8 cellular contexts compared by ENCODE assay signal in the genomic region with DNA sequence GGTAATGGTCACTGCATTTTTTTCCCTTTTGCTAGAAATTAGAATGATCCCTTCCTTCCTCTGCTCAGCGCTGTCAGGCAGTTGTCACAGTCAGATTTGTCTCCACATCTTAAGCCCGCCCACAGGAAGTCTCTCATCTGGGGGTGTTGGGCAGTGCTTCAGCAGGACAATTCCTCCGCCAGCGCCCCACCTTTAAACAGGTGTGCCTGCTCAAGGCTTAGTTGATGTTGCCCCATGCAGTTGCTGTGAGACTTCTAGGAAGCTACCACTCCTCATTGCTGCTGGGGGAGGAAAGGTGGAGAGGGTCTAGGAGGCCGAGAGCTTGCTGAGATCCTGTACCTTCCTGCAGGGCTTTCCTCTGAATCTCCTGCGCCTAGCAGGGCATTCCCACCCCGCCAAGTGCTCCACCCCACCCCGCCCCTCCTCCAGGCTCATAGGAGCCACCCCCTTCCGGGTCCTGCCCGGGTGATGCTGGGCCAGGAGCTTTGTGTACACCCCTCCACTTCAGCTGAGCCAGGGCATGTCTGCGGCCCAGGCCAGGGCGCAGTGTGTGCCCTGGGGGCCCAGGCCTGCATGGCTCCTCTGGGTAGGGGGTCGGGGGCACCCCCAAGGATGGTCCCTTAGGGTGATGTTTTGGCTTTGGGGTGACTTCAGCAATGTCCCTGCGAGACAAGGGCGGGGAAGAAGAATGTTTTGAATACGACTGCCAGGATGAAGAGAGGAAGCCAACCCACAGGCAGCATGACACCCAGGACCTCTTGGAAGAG.
DNase-seq lines count a peak whose midpoint lies in the region; ATAC-seq and TF ChIP-seq lines count a peak whose summit lies in the region.

No MANE protein-coding gene starts in this region.

- peaks cover 88% of the 10 kb centered on the region for H3K79me2 ChIP-seq in DOHH2 (ENCODE audit: control insufficient read depth, low read length)

- peaks cover 87% of the 10 kb centered on the region for H3K4me1 ChIP-seq in DOHH2 (ENCODE audit: control insufficient read depth, low read length)

- no peaks in the 10 kb centered on the region for H3K27me3 Mint-ChIP-seq in activated T-helper 1 cell treated with anti-CD3 and anti-CD28 coated beads, Interleukin-12 subunit alpha, Interleukin-12 subunit beta, Interleukin-2, Interleukin-4 antibody, amounts not matched to agents 30 ng/mL and 10 ng/mL and 1 ng/mL, durations not matched to agents 14 hours and 24 hours and 36 hours (ENCODE audit: insufficient read depth)
- peaks cover 0 to 2% (median 0%) of the 10 kb centered on the region in 3 donors for H3K27me3 Mint-ChIP-seq in CD14-positive monocyte (ENCODE audit: low read depth in 3 of 3)

- H3K4me1 Mint-ChIP-seq in activated T-helper 1 cell treated with anti-CD3 and anti-CD28 coated beads, Interleukin-12 subunit alpha, Interleukin-12 subunit beta, Interleukin-2, Interleukin-4 antibody, amounts not matched to agents 30 ng/mL and 10 ng/mL and 1 ng/mL, durations not matched to agents 14 hours and 24 hours and 36 hours (ENCODE audit: low read depth), result peaks cover 31% of the 10 kb centered on the region
- peaks cover 40% of the 10 kb centered on the region for H3K4me1 Mint-ChIP-seq in CD14-positive monocyte

- DNase-seq in NCI-H146 (lab: John Stamatoyannopoulos, UW) (peak; percentile 91), left cardiac atrium (peak; percentile 53), sciatic nerve (ENCODE audit: low spot score) (no peak), OCI-M1 (lab: John Stamatoyannopoulos, UW) (no peak), CD14-positive monocyte (ENCODE audit: low spot score) (no peak)
- DNase-seq in activated T-helper 1 cell treated with anti-CD3 and anti-CD28 coated beads, Interleukin-12 subunit alpha, Interleukin-12 subunit beta, Interleukin-2, Interleukin-4 antibody, amounts not matched to agents 30 ng/mL and 10 ng/mL and 1 ng/mL, durations not matched to agents 14 hours and 24 hours and 36 hours (ENCODE audit: low spot score), result peak; percentile 12

- peak overlapping the region; percentile 32 for H3K4me3 ChIP-seq in DOHH2 (ENCODE audit: low read length)

- ATAC-seq in GM21529 (IDR thresholded peaks at IDR 0.05; ENCODE audit: unreplicated experiment), result peak; percentile 57
- peak; percentile 71 to 87 for ATAC-seq in left cardiac atrium
- ATAC-seq in sciatic nerve, result peak; percentile 78

- no peaks in the 10 kb centered on the region for H3K9me3 Mint-ChIP-seq in activated T-helper 1 cell treated with anti-CD3 and anti-CD28 coated beads, Interleukin-12 subunit alpha, Interleukin-12 subunit beta, Interleukin-2, Interleukin-4 antibody, amounts not matched to agents 30 ng/mL and 10 ng/mL and 1 ng/mL, durations not matched to agents 14 hours and 24 hours and 36 hours
- no peaks in the 10 kb centered on the region for H3K9me3 Mint-ChIP-seq in CD14-positive monocyte

- peaks cover 15% of the 10 kb centered on the region for H3K36me3 ChIP-seq in DOHH2 (ENCODE audit: control insufficient read depth, low read length)

- TF ChIP-seq CTCF in DOHH2 (IDR thresholded peaks at IDR 0.05; ENCODE audit: low read depth, low read length, poor library complexity, severe bottlenecking) (no peak), CD14-positive monocyte (IDR thresholded peaks at IDR 0.05) (no peak)

- intact Hi-C loops in activated T-helper 1 cell treated with anti-CD3 and anti-CD28 coated beads, Interleukin-12 subunit alpha, Interleukin-12 subunit beta, Interleukin-2, Interleukin-4 antibody, amounts not matched to agents 30 ng/mL and 10 ng/mL and 1 ng/mL, durations not matched to agents 14 hours and 24 hours and 36 hours (cut with micrococcal nuclease), result no loop called here
- intact Hi-C loops in left cardiac atrium (cut with DNase I) (no loop called here), sciatic nerve (cut with DNase I) (no loop called here), CD14-positive monocyte (cut with micrococcal nuclease) (no loop called here)

- H3K27me3 ChIP-seq in DOHH2 (ENCODE audit: control insufficient read depth, low read length), result no peaks in the 10 kb centered on the region

- H4K20me1 ChIP-seq in DOHH2 (ENCODE audit: control insufficient read depth, insufficient read depth, low read depth, low read length), result no peaks in the 10 kb centered on the region

- peak overlapping the region; percentile 68 for H3K4me2 ChIP-seq in DOHH2 (ENCODE audit: low read length)

- peak overlapping the region; percentile 55 for H3K4me3 Mint-ChIP-seq in activated T-helper 1 cell treated with anti-CD3 and anti-CD28 coated beads, Interleukin-12 subunit alpha, Interleukin-12 subunit beta, Interleukin-2, Interleukin-4 antibody, amounts not matched to agents 30 ng/mL and 10 ng/mL and 1 ng/mL, durations not matched to agents 14 hours and 24 hours and 36 hours
- no peak overlapping the region for H3K4me3 Mint-ChIP-seq in CD14-positive monocyte

- H3K36me3 Mint-ChIP-seq in activated T-helper 1 cell treated with anti-CD3 and anti-CD28 coated beads, Interleukin-12 subunit alpha, Interleukin-12 subunit beta, Interleukin-2, Interleukin-4 antibody, amounts not matched to agents 30 ng/mL and 10 ng/mL and 1 ng/mL, durations not matched to agents 14 hours and 24 hours and 36 hours (ENCODE audit: low read depth), result no peaks in the 10 kb centered on the region
- H3K36me3 Mint-ChIP-seq in CD14-positive monocyte, result peaks cover 2 to 3% of the 10 kb centered on the region in 2 donors

- no peaks in the 10 kb centered on the region for H3K9me3 ChIP-seq in DOHH2 (ENCODE audit: control insufficient read depth, insufficient read depth, low read length)

- peaks cover 14% of the 10 kb centered on the region for H3F3A ChIP-seq in DOHH2 (ENCODE audit: control insufficient read depth, insufficient read depth)

- no peaks in the 10 kb centered on the region for H3K9me2 ChIP-seq in DOHH2 (replicated peaks; ENCODE audit: control insufficient read depth, low read length)

- H3K27ac ChIP-seq in DOHH2 (ENCODE audit: low read depth, low read length), result peak overlapping the region; percentile 25

- H3K27ac Mint-ChIP-seq in activated T-helper 1 cell treated with anti-CD3 and anti-CD28 coated beads, Interleukin-12 subunit alpha, Interleukin-12 subunit beta, Interleukin-2, Interleukin-4 antibody, amounts not matched to agents 30 ng/mL and 10 ng/mL and 1 ng/mL, durations not matched to agents 14 hours and 24 hours and 36 hours, result peak overlapping the region; percentile 55
- H3K27ac Mint-ChIP-seq in CD14-positive monocyte, result peak overlapping the region in 3 of 7 donors; percentile 26 to 35 (median 27)

Comparison
In these comparisons a context has a peak if more than half of its experiments do, and no peak if none do; other contexts are left out.
1. DNase-seq: peak in NCI-H146 (single experiment), activated T-helper 1 cell treated with anti-CD3 and anti-CD28 coated beads, Interleukin-12 subunit alpha, Interleukin-12 subunit beta, Interleukin-2, Interleukin-4 antibody, amounts not matched to agents 30 ng/mL and 10 ng/mL and 1 ng/mL, durations not matched to agents 14 hours and 24 hours and 36 hours (single experiment) and left cardiac atrium (single experiment); none in sciatic nerve (single experiment), OCI-M1 (single experiment) and CD14-positive monocyte (single experiment).
2. Peak in every context shown above with its lines, with median percentiles within 50 percentile points of each other: ATAC-seq.